In genomic region chr11:102097175-102097574, GRCh38 we compare ENCODE assay signal across 18 cellular contexts. TPM values are rescaled to one million over a fixed set of nuclear protein-coding genes. Genes with fewer than 3 reads are reported as not detected.
DNase-seq lines count a peak whose midpoint lies in the region; ATAC-seq and TF ChIP-seq lines count a peak whose summit lies in the region.
"Had no signal": no experiment of that assay in that cellular context is flagged by ENCODE, and none has a peak within 500 bp of the region (broad histone marks: within the 10 kb centered on the region; RNA-seq: fewer than 3 reads in every experiment).

No MANE protein-coding gene starts in this region.

- no peak for TF ChIP-seq CTCF in SK-N-SH (IDR thresholded peaks at IDR 0.05)
- no peak for TF ChIP-seq CTCF in IMR-90 (conservative IDR thresholded peaks at IDR 0.05; ENCODE audit: low read depth, low read length)
- no peak for TF ChIP-seq CTCF in fibroblast of lung (conservative IDR thresholded peaks at IDR 0.05 in 1 of 2, IDR thresholded peaks at IDR 0.05 in 1 of 2; ENCODE audit: low read depth in 1 of 2, low read length in 2 of 2)
- TF ChIP-seq CTCF in nephron progenitor cell (IDR thresholded peaks at IDR 0.05): no peak
- no peak for TF ChIP-seq CTCF in coronary artery (IDR thresholded peaks at IDR 0.05)
- TF ChIP-seq CTCF in sigmoid colon (IDR thresholded peaks at IDR 0.05): no peak

- H2BK20ac ChIP-seq in IMR-90 (ENCODE audit: low read depth, low read length): no peak overlapping the region

- H3K4me3 ChIP-seq in SK-N-SH (ENCODE audit: low read depth in 2 of 2, low read length in 1 of 2) (no peak overlapping the region), IMR-90 (ENCODE audit: insufficient read depth, low read depth, low read length) (no peak overlapping the region), fibroblast of lung (replicated peaks in 1 of 4; ENCODE audit: control extremely low read depth in 1 of 4, insufficient read depth in 1 of 4, low read depth in 3 of 4, low read length in 4 of 4) (no peak overlapping the region), coronary artery (no peak overlapping the region), sigmoid colon (no peak overlapping the region)
- H3K4me3 ChIP-seq: GM23248 had no signal

- H3K9ac ChIP-seq in SK-N-SH (no peak overlapping the region), IMR-90 (ENCODE audit: low read depth, low read length) (no peak overlapping the region), fibroblast of lung (ENCODE audit: insufficient read depth, low read length) (no peak overlapping the region)
- H3K9ac ChIP-seq: GM23248 had no signal

- POLR2A ChIA-PET in SK-N-SH (lab: Yijun Ruan, JAX): no interaction called here
- POLR2A ChIA-PET in IMR-90 (lab: Charles Lee; ENCODE audit: unreplicated experiment): no interaction called here

- H3K4me2 ChIP-seq in SK-N-SH (no peak overlapping the region), IMR-90 (ENCODE audit: low read depth, low read length) (no peak overlapping the region), fibroblast of lung (ENCODE audit: extremely low read depth, insufficient read depth, low read length) (no peak overlapping the region)

- H3K9me2 ChIP-seq in SK-N-SH: no peaks in the 10 kb centered on the region

- TF ChIP-seq RAD21 in SK-N-SH (IDR thresholded peaks at IDR 0.05; ENCODE audit: low read length) (no peak), IMR-90 (IDR thresholded peaks at IDR 0.05; ENCODE audit: low read length) (no peak)

- no peaks in the 10 kb centered on the region for H3F3A ChIP-seq in SK-N-SH (replicated peaks; ENCODE audit: insufficient read depth)

- peaks cover 5% of the 10 kb centered on the region for H3K4me1 Mint-ChIP-seq in nephron progenitor cell
- H3K4me1 Mint-ChIP-seq: CD4-positive, alpha-beta memory T cell had no signal

- in situ Hi-C loops in IMR-90 (cut with MboI; ENCODE audit: low sequenced_read_pairs): no loop called here

- H2AK5ac ChIP-seq in IMR-90 (ENCODE audit: low read depth, low read length): no peak overlapping the region

- H3K79me2 ChIP-seq in SK-N-SH (ENCODE audit: insufficient read depth) (no peaks in the 10 kb centered on the region), fibroblast of lung (ENCODE audit: control insufficient read depth, insufficient read depth, low read length) (no peaks in the 10 kb centered on the region)

- H3K18ac ChIP-seq in IMR-90 (ENCODE audit: low read depth, low read length): no peak overlapping the region

- WGBS in SK-N-SH (ENCODE audit: low lambda C conversion rate): 40% methylated on average over 1 of the region's 1 CpG
- WGBS in IMR-90 (ENCODE audit: extremely low coverage in 2 of 2, insufficient read length in 1 of 2), 2 experiments: no CpG with 5 or more reads among the region's 1 CpG
- 73 to 96% methylated on average over 1 of the region's 1 CpG for WGBS in sigmoid colon, 2 donors

- TF ChIP-seq EP300 in SK-N-SH (IDR thresholded peaks at IDR 0.05; ENCODE audit: borderline replicate concordance in 1 of 2, low read depth in 1 of 2, low read length in 1 of 2): no peak
- TF ChIP-seq EP300 in sigmoid colon (IDR thresholded peaks at IDR 0.05): no peak

- no peak overlapping the region for H3K4ac ChIP-seq in IMR-90 (ENCODE audit: low read depth, low read length)

- no peaks in the 10 kb centered on the region for H3K9me1 ChIP-seq in IMR-90 (ENCODE audit: insufficient read depth, low read length)

- no peak overlapping the region for H3K4me3 Mint-ChIP-seq in nephron progenitor cell
- H3K4me3 Mint-ChIP-seq: CD4-positive, alpha-beta memory T cell had no signal

- H2BK15ac ChIP-seq in IMR-90 (ENCODE audit: low read depth, low read length): no peak overlapping the region

- dilution Hi-C loops in IMR-90 (cut with HindIII; ENCODE audit: low sequenced_read_pairs, unreplicated experiment): no loop called here

- ATAC-seq in SK-N-SH treated with all-trans-retinoic acid at 6 μM for 48 hours (peak; percentile 51; the same call in 1 of the 3 replicates), IMR-90 (ENCODE audit: low read depth) (0 out of 2 replicates have a peak, but pooled peaks have one; percentile 11)

- no peak overlapping the region for H2BK120ac ChIP-seq in IMR-90 (ENCODE audit: low read depth, low read length)

- no peaks in the 10 kb centered on the region for H3K27me3 ChIP-seq in SK-N-SH (ENCODE audit: insufficient read depth)
- no peaks in the 10 kb centered on the region for H3K27me3 ChIP-seq in IMR-90 (ENCODE audit: control insufficient read depth, insufficient read depth, low read length)
- H3K27me3 ChIP-seq in fibroblast of lung (ENCODE audit: control insufficient read depth, insufficient read depth, low read length): no peaks in the 10 kb centered on the region
- no peaks in the 10 kb centered on the region for H3K27me3 ChIP-seq in sigmoid colon

- no peak overlapping the region for H4K8ac ChIP-seq in IMR-90 (ENCODE audit: low read depth in 2 of 2, low read length in 2 of 2)

- no peak overlapping the region for H3K23ac ChIP-seq in IMR-90 (ENCODE audit: low read depth, low read length)

- no peak overlapping the region for H2BK5ac ChIP-seq in IMR-90 (ENCODE audit: low read depth, low read length, poor library complexity, severe bottlenecking)

- BruUV-seq in IMR-90 (replicated peaks; lab: Mats Ljungman, UMichigan): no TSS peak

- no peak overlapping the region for H4K5ac ChIP-seq in IMR-90 (ENCODE audit: low read depth, low read length)

- no peaks in the 10 kb centered on the region for H3K36me3 Mint-ChIP-seq in nephron progenitor cell (ENCODE audit: low read depth)
- H3K36me3 Mint-ChIP-seq: CD4-positive, alpha-beta memory T cell had no signal

- no peaks in the 10 kb centered on the region for H3K79me1 ChIP-seq in IMR-90 (ENCODE audit: low read depth in 1 of 2, low read length in 2 of 2)

- H3K27ac ChIP-seq in SK-N-SH (ENCODE audit: low read depth in 2 of 2, low read length in 1 of 2) (no peak overlapping the region), IMR-90 (ENCODE audit: insufficient read depth, low read length) (no peak overlapping the region), fibroblast of lung (ENCODE audit: insufficient read depth, low read length) (no peak overlapping the region), coronary artery (no peak overlapping the region), sigmoid colon (no peak overlapping the region)
- H3K27ac ChIP-seq: GM23248 had no signal

- H3K36me3 ChIP-seq in SK-N-SH (replicated peaks in 1 of 2; ENCODE audit: control insufficient read depth in 1 of 2, insufficient read depth in 2 of 2, low read length in 1 of 2) (no peaks in the 10 kb centered on the region), IMR-90 (ENCODE audit: control insufficient read depth, insufficient read depth, low read length) (no peaks in the 10 kb centered on the region), fibroblast of lung (ENCODE audit: control insufficient read depth, insufficient read depth, low read length) (no peaks in the 10 kb centered on the region), sigmoid colon (no peaks in the 10 kb centered on the region)

- H2AFZ ChIP-seq in SK-N-SH (ENCODE audit: low read depth) (no peak overlapping the region), IMR-90 (replicated peaks; ENCODE audit: low read length, poor library complexity) (no peak overlapping the region), fibroblast of lung (ENCODE audit: low read length) (no peak overlapping the region)
- H2AFZ ChIP-seq: GM23248 had no signal

- CTCF ChIA-PET in SK-N-SH (lab: Yijun Ruan, JAX) (interaction anchor here (0.6 kb wide), 1 partner anchor 907 kb away, joined by 3 read pairs; no protein-coding TSS in a partner anchor), IMR-90 (lab: Yijun Ruan, JAX) (interaction anchor here (0.6 kb wide), 1 partner anchor 323 kb away, joined by 4 read pairs; no protein-coding TSS in a partner anchor)

- no peaks in the 10 kb centered on the region for H3K9me3 Mint-ChIP-seq in nephron progenitor cell
- H3K9me3 Mint-ChIP-seq: CD4-positive, alpha-beta memory T cell had no signal

- peak overlapping the region; percentile 2 for H3K27ac Mint-ChIP-seq in nephron progenitor cell
- H3K27ac Mint-ChIP-seq: CD4-positive, alpha-beta memory T cell had no signal

- H3K4me1 ChIP-seq in SK-N-SH (ENCODE audit: control insufficient read depth in 1 of 2, insufficient read depth in 2 of 2, low read depth in 1 of 2, low read length in 1 of 2): no peaks in the 10 kb centered on the region
- no peaks in the 10 kb centered on the region for H3K4me1 ChIP-seq in IMR-90 (ENCODE audit: control insufficient read depth, insufficient read depth, low read length)
- no peaks in the 10 kb centered on the region for H3K4me1 ChIP-seq in fibroblast of lung (ENCODE audit: control insufficient read depth, extremely low read depth, insufficient read depth, low read length)
- no peaks in the 10 kb centered on the region for H3K4me1 ChIP-seq in sigmoid colon

- DNase-seq in SK-N-SH (no peak), IMR-90 (peak; percentile 39), fibroblast of lung (ENCODE audit: low read depth in 2 of 2) (peak; percentile 27 to 54), nephron progenitor cell (no peak), coronary artery (ENCODE audit: low spot score) (no peak), sigmoid colon (no peak)
- DNase-seq: C1 segment of cervical spinal cord; Calu3; CD4-positive, alpha-beta memory T cell; COR-L47; DMS53; DMS79 treated with DMSO at 0.1 percent for 48 hours; GF-D8; GM23248; H7; HCEC 1CT had no signal

- TF ChIP-seq POLR2A in IMR-90 (IDR thresholded peaks at IDR 0.05; ENCODE audit: low read depth, low read length) (no peak), sigmoid colon (IDR thresholded peaks at IDR 0.05) (no peak)

- H4K91ac ChIP-seq in IMR-90 (ENCODE audit: insufficient read depth, low read depth, low read length): no peak overlapping the region

- H3K56ac ChIP-seq in IMR-90 (ENCODE audit: extremely low read depth, insufficient read depth, low read length): no peak overlapping the region

- H2AK9ac ChIP-seq in IMR-90 (replicated peaks; ENCODE audit: low read depth, low read length, poor library complexity): no peak overlapping the region

- H3K9me3 ChIP-seq in SK-N-SH: no peaks in the 10 kb centered on the region
- no peaks in the 10 kb centered on the region for H3K9me3 ChIP-seq in IMR-90 (ENCODE audit: control insufficient read depth, insufficient read depth, low read length)
- H3K9me3 ChIP-seq in fibroblast of lung (ENCODE audit: control insufficient read depth, insufficient read depth, low read depth, low read length): no peaks in the 10 kb centered on the region
- no peaks in the 10 kb centered on the region for H3K9me3 ChIP-seq in sigmoid colon

- peaks cover 3% of the 10 kb centered on the region for H3K27me3 Mint-ChIP-seq in nephron progenitor cell (ENCODE audit: low read depth, poor library complexity)

- intact Hi-C loops in IMR-90 (cut with micrococcal nuclease) (no loop called here), sigmoid colon (cut with DNase I) (no loop called here)

- H4K20me1 ChIP-seq in SK-N-SH (ENCODE audit: insufficient read depth) (no peaks in the 10 kb centered on the region), IMR-90 (ENCODE audit: insufficient read depth, low read length) (no peaks in the 10 kb centered on the region), fibroblast of lung (ENCODE audit: control insufficient read depth, extremely low read depth, insufficient read depth, low read length) (no peaks in the 10 kb centered on the region)

- H3K14ac ChIP-seq in IMR-90 (replicated peaks; ENCODE audit: low read depth, low read length): no peak overlapping the region

RNA-seq across cellular contexts. Expression of gene YAP1, which starts 13.1 kb away (rescaled TPM):
- polyA plus RNA-seq in SK-N-SH (2012; rRNA removed) (50.8 and 53.2 TPM in 2 replicates), IMR-90 (2012; rRNA removed) (116 and 121 TPM in 2 replicates), fibroblast of lung (108 and 116 TPM in 2 replicates), sigmoid colon (10 to 100 TPM; 12.0 to 21.1 (median 13.9) TPM)
- polyA plus RNA-seq in SK-N-SH (2012; cell fraction: cytosol; rRNA removed): 41.4 and 59.2 TPM in 2 replicates
- 43.5 and 59.3 TPM in 2 replicates for polyA plus RNA-seq in SK-N-SH (2012; cell fraction: nucleus; rRNA removed)
- total RNA-seq in IMR-90 (2012; rRNA removed) (207 and 251 TPM in 2 replicates), fibroblast of lung (157 and 169 TPM in 2 replicates), sigmoid colon (100 to 1,000 TPM; 159 to 239 (median 186) TPM)
- polyA plus RNA-seq in IMR-90 (2012; cell fraction: cytosol; rRNA removed): 43.6 and 73.6 TPM in 2 replicates
- polyA plus RNA-seq in IMR-90 (2012; cell fraction: nucleus; rRNA removed; ENCODE audit: low replicate concordance): 55.7 and 77.4 TPM in 2 replicates
- 95.3 and 109 TPM in 2 replicates for polyA plus RNA-seq in fibroblast of lung (2012)
- polyA minus RNA-seq in fibroblast of lung (ENCODE audit: low replicate concordance): 285 and 311 TPM in 2 replicates
- polyA plus RNA-seq: CD4-positive, alpha-beta memory T cell had no signal

RNA-seq across cellular contexts. Expression of gene CFAP300, which starts 49.9 kb away (rescaled TPM):
- polyA plus RNA-seq in SK-N-SH (2012; rRNA removed): 1.5 and 2.5 TPM in 2 replicates
- polyA plus RNA-seq in SK-N-SH (2012; cell fraction: cytosol; rRNA removed): 2.5 and 3.5 TPM in 2 replicates
- polyA plus RNA-seq in SK-N-SH (2012; cell fraction: nucleus; rRNA removed): 1.7 TPM in 2 replicates
- 0.90 and 1.9 TPM in 2 replicates for total RNA-seq in IMR-90 (2012; rRNA removed)
- 0.87 and 1.8 TPM in 2 replicates for polyA plus RNA-seq in IMR-90 (2012; rRNA removed)
- 0.27 and 0.32 TPM in 2 replicates for polyA plus RNA-seq in IMR-90 (2012; cell fraction: cytosol; rRNA removed)
- 0.07 and 0.47 TPM in 2 replicates for polyA plus RNA-seq in IMR-90 (2012; cell fraction: nucleus; rRNA removed; ENCODE audit: low replicate concordance)
- total RNA-seq in fibroblast of lung: 6.4 and 7.9 TPM in 2 replicates
- 5.6 and 6.4 TPM in 2 replicates for polyA plus RNA-seq in fibroblast of lung
- 4.9 and 6.1 TPM in 2 replicates for polyA plus RNA-seq in fibroblast of lung (2012)
- 1.9 and 3.5 TPM in 2 replicates for polyA minus RNA-seq in fibroblast of lung (ENCODE audit: low replicate concordance)
- 10 to 100 TPM in 1 of 4 donors, 1 to 10 TPM in 3; 2.0 to 15.0 (median 4.0) TPM for total RNA-seq in sigmoid colon
- 1 to 10 TPM in 1 of 3 donors, under 1 TPM in 1, not detected in 1; 0.76 to 1.6 TPM for polyA plus RNA-seq in sigmoid colon
- total RNA-seq: CD4-positive, alpha-beta memory T cell; G401 had no signal
- polyA plus RNA-seq: CD4-positive, alpha-beta memory T cell had no signal

Comparison
In these comparisons a context has a peak if more than half of its experiments do, and no peak if none do; other contexts are left out.
1. DNase-seq: peak in IMR-90 (single experiment) and fibroblast of lung (2 of 2); none in SK-N-SH (single experiment), nephron progenitor cell (single experiment), coronary artery (single experiment) and sigmoid colon (single experiment).